Comparison of ENCODE assay signal across 9 cellular contexts in genomic region chr1:8022395-8023286, GRCh38. TPM values are rescaled to one million over a fixed set of nuclear protein-coding genes. Genes with fewer than 3 reads are reported as not detected.
DNase-seq lines count a peak whose midpoint lies in the region; ATAC-seq and TF ChIP-seq lines count a peak whose summit lies in the region.
"Had no signal": no experiment of that assay in that cellular context is flagged by ENCODE, and none has a peak within 500 bp of the region (broad histone marks: within the 10 kb centered on the region; RNA-seq: fewer than 3 reads in every experiment).

No MANE protein-coding gene starts in this region.

- H3K27me3 ChIP-seq in left ventricle myocardium inferior (ENCODE audit: low read depth) = no peaks in the 10 kb centered on the region
- no peaks in the 10 kb centered on the region for H3K27me3 ChIP-seq in vagina
- H3K27me3 ChIP-seq: right atrium auricular region had no signal

- H3K36me3 ChIP-seq in left ventricle myocardium inferior = no peaks in the 10 kb centered on the region
- no peaks in the 10 kb centered on the region for H3K36me3 ChIP-seq in vagina
- H3K36me3 ChIP-seq: right atrium auricular region had no signal

- no peaks in the 10 kb centered on the region for H3K9me3 ChIP-seq in left ventricle myocardium inferior (replicated peaks)
- H3K9me3 ChIP-seq in vagina = no peaks in the 10 kb centered on the region
- H3K9me3 ChIP-seq: right atrium auricular region had no signal

- peak overlapping the region; percentile 59 for H3K4me3 Mint-ChIP-seq in neural crest cell
- H3K4me3 Mint-ChIP-seq in activated CD4-positive, alpha-beta T cell treated with anti-CD3 and anti-CD28 coated beads for 36 hours = no peak overlapping the region

- POLR2A ChIA-PET in activated CD4-positive, alpha-beta T cell treated with anti-CD3 and anti-CD28 coated beads for 36 hours (lab: Charles Lee) = no interaction called here

- peak overlapping the region; percentile 94 for H3K4me3 ChIP-seq in left ventricle myocardium inferior
- peak overlapping the region; percentile 74 for H3K4me3 ChIP-seq in epithelial cell of proximal tubule (ENCODE audit: low read depth, low read length)
- peak overlapping the region; percentile 69 to 93 for H3K4me3 ChIP-seq in vagina

- H3K27ac ChIP-seq in left ventricle myocardium inferior (replicated peaks) (no peak overlapping the region), vagina (peak overlapping the region; percentile 60)
- H3K27ac ChIP-seq: right atrium auricular region had no signal

- H3K27ac Mint-ChIP-seq in neural crest cell (ENCODE audit: unreplicated experiment) = no peak overlapping the region
- H3K27ac Mint-ChIP-seq in activated CD4-positive, alpha-beta T cell treated with anti-CD3 and anti-CD28 coated beads for 36 hours = no peak overlapping the region

- intact Hi-C loops in left ventricle myocardium inferior (cut with micrococcal nuclease) = no loop called here
- intact Hi-C loops in left cardiac atrium (cut with DNase I) = no loop called here
- intact Hi-C loops in vagina (cut with DNase I) = no loop called here
- intact Hi-C loops in activated CD4-positive, alpha-beta T cell treated with anti-CD3 and anti-CD28 coated beads for 36 hours (cut with DNase I, micrococcal nuclease) = no loop called here

- peaks cover 88% of the 10 kb centered on the region for H3K4me1 Mint-ChIP-seq in neural crest cell
- peaks cover 13% of the 10 kb centered on the region for H3K4me1 Mint-ChIP-seq in activated CD4-positive, alpha-beta T cell treated with anti-CD3 and anti-CD28 coated beads for 36 hours

- H3K36me3 Mint-ChIP-seq in neural crest cell (ENCODE audit: low read depth) = no peaks in the 10 kb centered on the region
- no peaks in the 10 kb centered on the region for H3K36me3 Mint-ChIP-seq in activated CD4-positive, alpha-beta T cell treated with anti-CD3 and anti-CD28 coated beads for 36 hours (ENCODE audit: low read depth)

- CTCF ChIA-PET in activated CD4-positive, alpha-beta T cell treated with anti-CD3 and anti-CD28 coated beads for 36 hours (lab: Charles Lee) = interaction anchor here (0.7 to 2.1 kb wide), 3 partner anchors 103 to 292 kb away, joined by 3 to 6 read pairs (median 3); no protein-coding TSS in a partner anchor

- no peak for DNase-seq in left ventricle myocardium inferior
- DNase-seq in left cardiac atrium = no peak
- DNase-seq in epithelial cell of proximal tubule (ENCODE audit: low read depth) = no peak
- no peak for DNase-seq in neural crest cell (ENCODE audit: low read depth, low spot score)
- DNase-seq in vagina (ENCODE audit: extremely low spot score in 2 of 2) = no peak
- no peak for DNase-seq in NK-92 treated with Interleukin-12 subunit alpha and Interleukin-12 subunit beta, amount 100 ng/mL, for 24 hours (lab: John Stamatoyannopoulos, UW)
- DNase-seq in activated CD4-positive, alpha-beta T cell treated with anti-CD3 and anti-CD28 coated beads for 36 hours = no peak

- peaks cover 5% of the 10 kb centered on the region for H3K27me3 Mint-ChIP-seq in neural crest cell (ENCODE audit: low read depth)
- H3K27me3 Mint-ChIP-seq in activated CD4-positive, alpha-beta T cell treated with anti-CD3 and anti-CD28 coated beads for 36 hours = peaks cover 29% of the 10 kb centered on the region

- H3K4me1 ChIP-seq in left ventricle myocardium inferior (peaks cover 89% of the 10 kb centered on the region), vagina (peaks cover 73% of the 10 kb centered on the region)

- no peak for TF ChIP-seq CTCF in left ventricle myocardium inferior (IDR thresholded peaks at IDR 0.05; ENCODE audit: borderline replicate concordance)
- no peak for TF ChIP-seq CTCF in epithelial cell of proximal tubule (conservative IDR thresholded peaks at IDR 0.05; ENCODE audit: low read depth, low read length)
- no peak for TF ChIP-seq CTCF in neural crest cell (conservative IDR thresholded peaks at IDR 0.05)
- no peak for TF ChIP-seq CTCF in vagina (IDR thresholded peaks at IDR 0.05)

- no peaks in the 10 kb centered on the region for H3K9me3 Mint-ChIP-seq in neural crest cell
- H3K9me3 Mint-ChIP-seq in activated CD4-positive, alpha-beta T cell treated with anti-CD3 and anti-CD28 coated beads for 36 hours (ENCODE audit: low read depth) = no peaks in the 10 kb centered on the region

- no peak for TF ChIP-seq POLR2A in vagina (IDR thresholded peaks at IDR 0.05)

- ATAC-seq in left cardiac atrium = no peak
- no peak for ATAC-seq in GM18907 (IDR thresholded peaks at IDR 0.05; ENCODE audit: unreplicated experiment)
- no peak for ATAC-seq in activated CD4-positive, alpha-beta T cell treated with anti-CD3 and anti-CD28 coated beads for 36 hours

RNA-seq across cellular contexts. Expression of gene ERRFI1, which starts 3.5 kb away (rescaled TPM):
- total RNA-seq in left ventricle myocardium inferior (10.8 TPM), left cardiac atrium (10 to 100 TPM; 17.0 to 19.0 TPM), epithelial cell of proximal tubule (120 and 135 TPM in 2 replicates), neural crest cell (23.3 and 24.0 TPM in 2 replicates), vagina (160 TPM)
- total RNA-seq in activated CD4-positive, alpha-beta T cell treated with anti-CD3 and anti-CD28 coated beads for 36 hours = 1 to 10 TPM; 1.3 to 1.5 TPM
